15 cellular contexts compared by ENCODE assay signal in genomic region chr10:74145133-74145532, GRCh38. TPM values are rescaled to one million over a fixed set of nuclear protein-coding genes. Genes with fewer than 3 reads are reported as not detected.
DNase-seq lines count a peak whose midpoint lies in the region; ATAC-seq and TF ChIP-seq lines count a peak whose summit lies in the region.
"Had no signal": no experiment of that assay in that cellular context is flagged by ENCODE, and none has a peak within 500 bp of the region (broad histone marks: within the 10 kb centered on the region; RNA-seq: fewer than 3 reads in every experiment).

No MANE protein-coding gene starts in this region.

- H3K27me3 ChIP-seq in SK-N-SH (ENCODE audit: insufficient read depth) = no peaks in the 10 kb centered on the region
- H3K27me3 ChIP-seq: SJSA1 had no signal

- POLR2A ChIA-PET in SK-N-SH (lab: Yijun Ruan, JAX) = interaction anchor here (0.6 kb wide), 1 partner anchor 9 kb away, joined by 3 read pairs; no protein-coding TSS in a partner anchor

- H3K4me3 ChIP-seq in SK-N-SH (ENCODE audit: low read depth in 2 of 2, low read length in 1 of 2) (no peak overlapping the region), fibroblast of the aortic adventitia (ENCODE audit: low read depth, low read length) (no peak overlapping the region)
- H3K4me3 ChIP-seq: SJSA1 had no signal

- H3K79me2 ChIP-seq in SK-N-SH (ENCODE audit: insufficient read depth) = peaks cover 93% of the 10 kb centered on the region

- no peak for ATAC-seq in HG03457 (IDR thresholded peaks at IDR 0.05; ENCODE audit: unreplicated experiment)
- ATAC-seq in HG02798 (IDR thresholded peaks at IDR 0.05; ENCODE audit: poor library complexity, unreplicated experiment) = no peak

- peak; percentile 8 for DNase-seq in Daoy (ENCODE audit: low read depth)
- no peak for DNase-seq in SK-N-SH
- DNase-seq in fibroblast of the aortic adventitia (ENCODE audit: low read depth) = peak; percentile 92
- DNase-seq in renal cortical epithelial cell (ENCODE audit: low read depth) = peak; percentile 78
- no peak for DNase-seq in HuH-7.5 (ENCODE audit: low spot score)
- DNase-seq in activated CD8-positive, alpha-beta memory T cell treated with anti-CD3 and anti-CD28 coated beads, Interleukin-2, amount 50 U/mL, for 4 hours = no peak
- DNase-seq: activated naive CD4-positive, alpha-beta T cell treated with anti-CD3 and anti-CD28 coated beads, Interleukin-2, amount 10 ng/mL, durations not matched to agents 7 days and 5 days; Caco-2; NCI-H1092 treated with DMSO at 0.1 percent for 48 hours; NCI-H69; nucleus accumbens; trophoblast cell had no signal

- H2AFZ ChIP-seq in SK-N-SH (ENCODE audit: low read depth) = no peak overlapping the region

- H4K20me1 ChIP-seq in SK-N-SH (ENCODE audit: insufficient read depth) = peaks cover 33% of the 10 kb centered on the region

- peaks cover 7 to 16% of the 10 kb centered on the region in 2 experiments; a peak in 3 of 4 replicates for H3K4me1 ChIP-seq in SK-N-SH (ENCODE audit: control insufficient read depth in 1 of 2, insufficient read depth in 2 of 2, low read depth in 1 of 2, low read length in 1 of 2)
- H3K4me1 ChIP-seq: Caco-2 had no signal

- H3K9me2 ChIP-seq in SK-N-SH = no peaks in the 10 kb centered on the region

- no peaks in the 10 kb centered on the region for H3K9me3 ChIP-seq in SK-N-SH
- H3K9me3 ChIP-seq: Caco-2, SJSA1 had no signal

- CTCF ChIA-PET in SK-N-SH (lab: Yijun Ruan, JAX) = interaction anchor here (1.1 to 2.1 kb wide), 3 partner anchors 9 to 64 kb away, joined by 3 to 7 read pairs (median 3); no protein-coding TSS in a partner anchor

- peaks cover 0 to 20% of the 10 kb centered on the region in 2 experiments for H3K36me3 ChIP-seq in SK-N-SH (replicated peaks in 1 of 2; ENCODE audit: control insufficient read depth in 1 of 2, insufficient read depth in 2 of 2, low read length in 1 of 2)

- H3K9ac ChIP-seq in SK-N-SH = peak overlapping the region; percentile 11; the same call in 1 of the 2 replicates

- TF ChIP-seq EP300 in SK-N-SH (IDR thresholded peaks at IDR 0.05; ENCODE audit: borderline replicate concordance in 1 of 2, low read depth in 1 of 2, low read length in 1 of 2) = no peak

- TF ChIP-seq RAD21 in SK-N-SH (IDR thresholded peaks at IDR 0.05; ENCODE audit: low read length) = no peak

- TF ChIP-seq CTCF in SK-N-SH (IDR thresholded peaks at IDR 0.05) (no peak), fibroblast of the aortic adventitia (IDR thresholded peaks at IDR 0.05; ENCODE audit: insufficient read depth, low read length) (no peak)

- peak overlapping the region; percentile 3; the same call in 1 of the 2 replicates for H3K4me2 ChIP-seq in SK-N-SH

- 22% methylated on average over 2 of the region's 2 CpGs for WGBS in SK-N-SH (ENCODE audit: low lambda C conversion rate)

- peak overlapping the region; percentile 14 to 75; a peak in 3 of 4 replicates for H3K27ac ChIP-seq in SK-N-SH (ENCODE audit: low read depth in 2 of 2, low read length in 1 of 2)
- H3K27ac ChIP-seq: SJSA1 had no signal

- peaks cover 24% of the 10 kb centered on the region for H3F3A ChIP-seq in SK-N-SH (replicated peaks; ENCODE audit: insufficient read depth)

TF ChIP-seq in SK-N-SH, 30 proteins besides CTCF, POLR2A, EP300 and RAD21:
- TF ChIP-seq MAX (IDR thresholded peaks at IDR 0.05; ENCODE audit: low read depth) (no peak), NFIC (IDR thresholded peaks at IDR 0.05; ENCODE audit: borderline replicate concordance) (peak; percentile 82), PBX3 (IDR thresholded peaks at IDR 0.05) (peak; percentile 66; the same call in 1 of the 2 replicates), EZH2phosphoT487 (IDR thresholded peaks at IDR 0.05; ENCODE audit: borderline replicate concordance, low read depth) (no peak), MXI1 (IDR thresholded peaks at IDR 0.05; ENCODE audit: low read depth, low read length) (no peak), YY1 (IDR thresholded peaks at IDR 0.05; ENCODE audit: low read depth) (no peak), FOXJ3 (CRISPR knock-in tag; IDR thresholded peaks at IDR 0.05) (no peak), POLR2AphosphoS5 (IDR thresholded peaks at IDR 0.05; ENCODE audit: low read depth, low read length) (peak; percentile 23; the same call in 1 of the 2 replicates), MEF2A (IDR thresholded peaks at IDR 0.05; ENCODE audit: borderline replicate concordance, low read depth) (no peak), SIN3A (IDR thresholded peaks at IDR 0.05; ENCODE audit: borderline replicate concordance, low read depth, low read length) (no peak), RCOR1 (IDR thresholded peaks at IDR 0.05; ENCODE audit: low read length) (no peak), USF2 (IDR thresholded peaks at IDR 0.05; ENCODE audit: borderline replicate concordance, low read depth, low read length) (no peak)
- TF ChIP-seq, protein P1, sequence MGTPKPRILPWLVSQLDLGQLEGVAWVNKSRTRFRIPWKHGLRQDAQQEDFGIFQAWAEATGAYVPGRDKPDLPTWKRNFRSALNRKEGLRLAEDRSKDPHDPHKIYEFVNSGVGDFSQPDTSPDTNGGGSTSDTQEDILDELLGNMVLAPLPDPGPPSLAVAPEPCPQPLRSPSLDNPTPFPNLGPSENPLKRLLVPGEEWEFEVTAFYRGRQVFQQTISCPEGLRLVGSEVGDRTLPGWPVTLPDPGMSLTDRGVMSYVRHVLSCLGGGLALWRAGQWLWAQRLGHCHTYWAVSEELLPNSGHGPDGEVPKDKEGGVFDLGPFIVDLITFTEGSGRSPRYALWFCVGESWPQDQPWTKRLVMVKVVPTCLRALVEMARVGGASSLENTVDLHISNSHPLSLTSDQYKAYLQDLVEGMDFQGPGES (IDR thresholded peaks at IDR 0.05; ENCODE audit: low read depth, low read length) = no peak

RNA-seq across cellular contexts. Expression of gene AP3M1, which starts 5.5 kb away (rescaled TPM):
- total RNA-seq in Daoy (2014; rRNA removed; shearing (Covaris generic)) = 12.0 and 20.5 TPM in 2 replicates
- 17.7 and 25.8 TPM in 2 replicates for polyA plus RNA-seq in SK-N-SH (2012; rRNA removed)
- 26.6 and 27.1 TPM in 2 replicates for polyA plus RNA-seq in SK-N-SH (2012; cell fraction: cytosol; rRNA removed)
- 10.4 and 21.8 TPM in 2 replicates for polyA plus RNA-seq in SK-N-SH (2012; cell fraction: nucleus; rRNA removed)
- total RNA-seq in fibroblast of the aortic adventitia (ENCODE audit: low replicate concordance) (34.8 and 55.8 TPM in 2 replicates), renal cortical epithelial cell (42.7 and 48.7 TPM in 2 replicates)

RNA-seq across cellular contexts. Expression of gene ADK, which starts 5.9 kb away (rescaled TPM):
- 30.5 and 30.7 TPM in 2 replicates for total RNA-seq in Daoy (2014; rRNA removed; shearing (Covaris generic))
- 25.1 and 34.6 TPM in 2 replicates for polyA plus RNA-seq in SK-N-SH (2012; rRNA removed)
- 43.1 and 51.1 TPM in 2 replicates for polyA plus RNA-seq in SK-N-SH (2012; cell fraction: cytosol; rRNA removed)
- polyA plus RNA-seq in SK-N-SH (2012; cell fraction: nucleus; rRNA removed) = 6.9 and 14.4 TPM in 2 replicates
- total RNA-seq in fibroblast of the aortic adventitia (ENCODE audit: low replicate concordance) (26.7 and 96.8 TPM in 2 replicates), renal cortical epithelial cell (66.9 and 74.9 TPM in 2 replicates)

Comparison
In these comparisons a context has a peak if more than half of its experiments do, and no peak if none do; other contexts are left out.
1. DNase-seq: peak in Daoy (single experiment), fibroblast of the aortic adventitia (single experiment) and renal cortical epithelial cell (single experiment); none in SK-N-SH (single experiment), HuH-7.5 (single experiment) and activated CD8-positive, alpha-beta memory T cell treated with anti-CD3 and anti-CD28 coated beads, Interleukin-2, amount 50 U/mL, for 4 hours (single experiment).